ENCODE assay signal across 14 cellular contexts in the genomic region with DNA sequence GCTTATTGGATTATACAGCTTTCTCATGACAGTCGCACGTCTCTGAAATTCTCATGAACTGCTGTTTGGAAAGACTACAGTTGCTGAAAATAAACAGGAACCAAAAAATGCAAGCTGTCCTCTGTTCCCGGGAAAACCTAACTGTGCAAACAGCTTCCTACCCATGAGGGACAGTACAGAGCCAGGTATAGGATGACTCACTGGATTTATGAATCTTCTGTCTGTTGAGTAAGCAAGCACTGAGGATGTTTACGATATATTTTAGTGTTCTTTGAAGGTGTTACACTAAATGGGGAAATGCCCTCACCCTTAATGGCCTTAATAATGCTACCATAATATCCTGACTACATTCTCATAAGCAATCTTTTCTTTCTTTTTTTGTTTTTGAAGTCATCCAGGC.
DNase-seq lines count a peak whose midpoint lies in the region; TF ChIP-seq lines count a peak whose summit lies in the region.
"Had no signal": no experiment of that assay in that cellular context is flagged by ENCODE, and none has a peak within 500 bp of the region (broad histone marks: within the 10 kb centered on the region; RNA-seq: fewer than 3 reads in every experiment).

No MANE protein-coding gene starts in this region.

- TF ChIP-seq CTCF in prostate gland (IDR thresholded peaks at IDR 0.05) (no peak), OCI-LY7 (conservative IDR thresholded peaks at IDR 0.05; ENCODE audit: low read length) (no peak)

- BruUV-seq in OCI-LY7 (replicated peaks; lab: Mats Ljungman, UMichigan): no TSS peak

- H3K4me3 ChIP-seq in prostate gland: no peak overlapping the region
- H3K4me3 ChIP-seq in OCI-LY7 (ENCODE audit: low read depth, low read length, poor library complexity, severe bottlenecking): no peak overlapping the region
- H3K4me3 ChIP-seq: Peyer's patch had no signal

- no peak overlapping the region for H2AFZ ChIP-seq in OCI-LY7 (ENCODE audit: low read length)

- H3K4me2 ChIP-seq in OCI-LY7 (ENCODE audit: low read length): no peak overlapping the region

- no peaks in the 10 kb centered on the region for H3K79me2 ChIP-seq in OCI-LY7 (ENCODE audit: insufficient read depth, low read depth, low read length)

- DNase-seq in DMS53 (lab: John Stamatoyannopoulos, UW): peak; percentile 68
- peak; percentile 43 for DNase-seq in M059J (ENCODE audit: low read depth)
- peak; percentile 50 for DNase-seq in epithelial cell of prostate (ENCODE audit: low read depth, low spot score)
- DNase-seq in prostate gland (ENCODE audit: low spot score): peak; percentile 45
- DNase-seq in stimulated activated CD4-positive, alpha-beta T cell treated with anti-CD3 and anti-CD28 coated beads, Interleukin-15, amount 100 ng/mL, for 24 hours: no peak
- DNase-seq in OCI-LY7 (ENCODE audit: low spot score): no peak
- DNase-seq in activated naive CD4-positive, alpha-beta T cell (lab: John Stamatoyannopoulos, UW): no peak
- DNase-seq: BE2C; CD8-positive, alpha-beta T cell; NCI-H1092; NCI-H1694; NCI-H69; Peyer's patch; SHP77 treated with DMSO at 0.1 percent for 48 hours had no signal

- no peaks in the 10 kb centered on the region for H3K4me1 ChIP-seq in prostate gland (replicated peaks)
- no peaks in the 10 kb centered on the region for H3K4me1 ChIP-seq in OCI-LY7 (ENCODE audit: insufficient read depth, low read length, poor library complexity, severe bottlenecking)
- H3K4me1 ChIP-seq: BE2C had no signal

- CTCF ChIA-PET in OCI-LY7 (lab: Charles Lee; ENCODE audit: unreplicated experiment): no interaction called here

- H3K36me3 ChIP-seq in prostate gland: no peaks in the 10 kb centered on the region
- no peaks in the 10 kb centered on the region for H3K36me3 ChIP-seq in OCI-LY7 (ENCODE audit: insufficient read depth, low read length)
- H3K36me3 ChIP-seq: BE2C, Peyer's patch had no signal

- H3K9me3 ChIP-seq in prostate gland (no peaks in the 10 kb centered on the region), OCI-LY7 (ENCODE audit: low read length) (no peaks in the 10 kb centered on the region)
- H3K9me3 ChIP-seq: BE2C, Peyer's patch had no signal

- intact Hi-C loops in prostate gland (cut with DNase I): no loop called here
- intact Hi-C loops in OCI-LY7 (cut with micrococcal nuclease; ENCODE audit: unreplicated experiment): no loop called here

- POLR2A ChIA-PET in OCI-LY7 (lab: Charles Lee): no interaction called here

- H3K27me3 ChIP-seq in prostate gland (replicated peaks; ENCODE audit: insufficient read depth): no peaks in the 10 kb centered on the region
- H3K27me3 ChIP-seq: BE2C, Peyer's patch had no signal

- no peaks in the 10 kb centered on the region for H4K20me1 ChIP-seq in OCI-LY7 (ENCODE audit: insufficient read depth, low read length)

- no peak for TF ChIP-seq POLR2A in prostate gland (IDR thresholded peaks at IDR 0.05)

- H3K27ac ChIP-seq in epithelial cell of prostate: no peak overlapping the region
- peak overlapping the region in 1 of 2 donors; percentile 33 for H3K27ac ChIP-seq in prostate gland
- no peak overlapping the region for H3K27ac ChIP-seq in OCI-LY7 (ENCODE audit: low read depth, low read length, poor library complexity, severe bottlenecking)

- 21% methylated on average over 4 of the region's 4 CpGs for WGBS in prostate gland

- no peaks in the 10 kb centered on the region; the same call in 1 of the 2 replicates for H3K9me2 ChIP-seq in OCI-LY7 (ENCODE audit: insufficient read depth, low read length)

Comparison
In these comparisons a context has a peak if more than half of its experiments do, and no peak if none do; other contexts are left out.
1. DNase-seq: peak in DMS53 (single experiment), M059J (single experiment), epithelial cell of prostate (single experiment) and prostate gland (single experiment); none in stimulated activated CD4-positive, alpha-beta T cell treated with anti-CD3 and anti-CD28 coated beads, Interleukin-15, amount 100 ng/mL, for 24 hours (single experiment), OCI-LY7 (single experiment) and activated naive CD4-positive, alpha-beta T cell (0 of 4).